ENCODE assay signal across 9 cellular contexts in the genomic region with DNA sequence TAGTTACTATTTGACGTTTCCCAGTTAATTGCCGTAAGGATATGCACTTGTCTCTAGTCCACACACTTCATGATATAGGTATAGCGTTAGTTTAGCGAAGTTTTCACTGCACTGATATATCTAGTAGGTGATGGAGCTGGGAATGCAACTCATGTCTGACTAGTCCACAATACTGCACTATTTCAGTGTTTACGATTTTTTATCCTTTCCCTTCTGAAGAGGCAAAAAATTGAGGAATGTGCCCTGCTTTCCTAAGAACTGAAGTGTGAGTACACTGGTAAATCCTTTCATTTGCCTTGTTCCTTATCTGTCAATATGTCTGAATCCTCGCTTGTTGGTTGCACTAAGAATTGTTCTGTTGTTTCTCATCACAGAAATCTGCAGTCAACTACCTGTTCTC. TPM values are rescaled to one million over a fixed set of nuclear protein-coding genes. Genes with fewer than 3 reads are reported as not detected.
A peak's percentile ranks its signal among the peaks of the same experiment; 100 is the strongest.
DNase-seq lines count a peak whose midpoint lies in the region; ATAC-seq and TF ChIP-seq lines count a peak whose summit lies in the region.
"Had no signal": no experiment of that assay in that cellular context is flagged by ENCODE, and none has a peak within 500 bp of the region (broad histone marks: within the 10 kb centered on the region; RNA-seq: fewer than 3 reads in every experiment).

No MANE protein-coding gene starts in this region.

- peaks cover 9 to 22% of the 10 kb centered on the region in 2 donors for H3K36me3 Mint-ChIP-seq in activated T-cell treated with anti-CD3 and anti-CD28 coated beads, Interleukin-2, amount 50 U/mL, for 72 hours (ENCODE audit: insufficient read depth in 2 of 2)

- intact Hi-C loops in transverse colon (cut with DNase I; ENCODE audit: low total_unique reads): no loop called here

- TF ChIP-seq RAD21 in liver (IDR thresholded peaks at IDR 0.05): no peak

- H3K27ac Mint-ChIP-seq in activated T-cell treated with anti-CD3 and anti-CD28 coated beads, Interleukin-2, amount 50 U/mL, for 72 hours: peak overlapping the region; percentile 98

- in situ Hi-C loops in transverse colon (cut with MboI; ENCODE audit: low pct_ligation_motif_present in 1 of 4, low pct_unique_long_range_greater_than_20kb in 1 of 4, low sequenced_read_pairs in 3 of 4): no loop called here

- H3K4me3 ChIP-seq in adipocyte (ENCODE audit: low read length) (peak overlapping the region; percentile 88), liver (ENCODE audit: low read depth in 1 of 3, low read length in 3 of 3) (peak overlapping the region in 2 of 3 donors; percentile 57 to 89), transverse colon (peak overlapping the region in 3 of 4 donors; percentile 40 to 61 (median 46))

- H3K36me3 ChIP-seq in adipocyte (ENCODE audit: control insufficient read depth, insufficient read depth, low read length, severe bottlenecking) (peaks cover 26% of the 10 kb centered on the region), liver (ENCODE audit: control insufficient read depth in 4 of 4, insufficient read depth in 3 of 4, low read depth in 1 of 4, low read length in 3 of 4) (peaks cover 0 to 6% (median 4%) of the 10 kb centered on the region in 4 donors), transverse colon (no peaks in the 10 kb centered on the region)

- peaks cover 6% of the 10 kb centered on the region for H3K4me1 Mint-ChIP-seq in activated T-cell treated with anti-CD3 and anti-CD28 coated beads, Interleukin-2, amount 50 U/mL, for 72 hours (ENCODE audit: low read depth)

- no peak for TF ChIP-seq POLR2A in transverse colon (IDR thresholded peaks at IDR 0.05)

- H3K9me3 Mint-ChIP-seq in activated T-cell treated with anti-CD3 and anti-CD28 coated beads, Interleukin-2, amount 50 U/mL, for 72 hours: no peaks in the 10 kb centered on the region

- H3K9me3 ChIP-seq in adipocyte (ENCODE audit: control insufficient read depth, low read length) (no peaks in the 10 kb centered on the region), liver (ENCODE audit: control insufficient read depth in 4 of 4, low read length in 3 of 4) (no peaks in the 10 kb centered on the region), transverse colon (no peaks in the 10 kb centered on the region)

- H3K4me1 ChIP-seq in adipocyte (ENCODE audit: control insufficient read depth, insufficient read depth, low read length) (peaks cover 16% of the 10 kb centered on the region), liver (ENCODE audit: control insufficient read depth in 4 of 4, insufficient read depth in 4 of 4, low read length in 3 of 4) (peaks cover 0 to 5% (median 2%) of the 10 kb centered on the region in 4 donors), transverse colon (peaks cover 0 to 13% (median 0%) of the 10 kb centered on the region in 4 donors)

- H3K9ac ChIP-seq in adipocyte (ENCODE audit: low read length): peak overlapping the region; percentile 88
- peak overlapping the region in 1 of 2 donors; percentile 8 for H3K9ac ChIP-seq in liver (ENCODE audit: low read depth in 1 of 2, low read length in 2 of 2)

- no peaks in the 10 kb centered on the region for H3K27me3 Mint-ChIP-seq in activated T-cell treated with anti-CD3 and anti-CD28 coated beads, Interleukin-2, amount 50 U/mL, for 72 hours (ENCODE audit: low read depth)

- ATAC-seq in activated T-cell treated with anti-CD3 and anti-CD28 coated beads, Interleukin-2, amount 50 U/mL, for 72 hours (replicated peaks in 1 of 2): no peak

- peak overlapping the region; percentile 91 to 96 for H3K4me3 Mint-ChIP-seq in activated T-cell treated with anti-CD3 and anti-CD28 coated beads, Interleukin-2, amount 50 U/mL, for 72 hours

- no peak for DNase-seq in activated T-cell treated with anti-CD3 and anti-CD28 coated beads, Interleukin-2, amount 50 U/mL, for 72 hours
- DNase-seq in activated T-cell treated with anti-CD3 and anti-CD28 coated beads, Interleukin-2, amount 50 U/mL, for 48 hours: no peak
- DNase-seq in adipocyte (ENCODE audit: low read depth) (no peak), transverse colon (no peak), iPS-NIHi7 (ENCODE audit: extremely low spot score) (no peak), inferior parietal cortex (ENCODE audit: extremely low spot score) (no peak), amniotic stem cell (lab: John Stamatoyannopoulos, UW) (no peak)
- DNase-seq: DMS 273 treated with DMSO at 0.1 percent for 48 hours had no signal

- TF ChIP-seq CTCF in liver (IDR thresholded peaks at IDR 0.05; ENCODE audit: low read depth, low read length, missing input control): no peak
- TF ChIP-seq CTCF in transverse colon (IDR thresholded peaks at IDR 0.05): no peak

- WGBS in liver: 65% methylated on average over 6 of the region's 6 CpGs
- 53% methylated on average over 6 of the region's 6 CpGs; no CpG with 5 or more reads in 1 of the 2 donors for WGBS in transverse colon (ENCODE audit: low coverage in 1 of 2), 2 donors

- H3K27ac ChIP-seq in liver (ENCODE audit: low read depth in 1 of 2, low read length in 2 of 2) (no peak overlapping the region), transverse colon (peak overlapping the region; percentile 65 to 88 (median 79))

- H3K27me3 ChIP-seq in adipocyte (replicated peaks; ENCODE audit: control insufficient read depth, insufficient read depth, low read length): peaks cover 12% of the 10 kb centered on the region
- H3K27me3 ChIP-seq in liver (ENCODE audit: control insufficient read depth in 4 of 4, insufficient read depth in 4 of 4, low read length in 3 of 4): no peaks in the 10 kb centered on the region
- no peaks in the 10 kb centered on the region for H3K27me3 ChIP-seq in transverse colon

- TF ChIP-seq EP300 in transverse colon (IDR thresholded peaks at IDR 0.05; ENCODE audit: low read depth): no peak

TF ChIP-seq in liver, 16 proteins besides CTCF, POLR2A, EP300 and RAD21 (continues in another document):
- no peak for TF ChIP-seq ZBTB33 (IDR thresholded peaks at IDR 0.05)
- TF ChIP-seq HNF4G (IDR thresholded peaks at IDR 0.05): no peak
- TF ChIP-seq GABPA (IDR thresholded peaks at IDR 0.05 in 1 of 2, conservative IDR thresholded peaks at IDR 0.05 in 1 of 2): no peak
- TF ChIP-seq, protein P1, sequence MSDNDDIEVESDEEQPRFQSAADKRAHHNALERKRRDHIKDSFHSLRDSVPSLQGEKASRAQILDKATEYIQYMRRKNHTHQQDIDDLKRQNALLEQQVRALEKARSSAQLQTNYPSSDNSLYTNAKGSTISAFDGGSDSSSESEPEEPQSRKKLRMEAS (IDR thresholded peaks at IDR 0.05): no peak
- no peak for TF ChIP-seq TAF1 (conservative IDR thresholded peaks at IDR 0.05)
- no peak for TF ChIP-seq HNF4A (conservative IDR thresholded peaks at IDR 0.05)
- no peak for TF ChIP-seq YY1 (IDR thresholded peaks at IDR 0.05)
- TF ChIP-seq EGR1 (IDR thresholded peaks at IDR 0.05; ENCODE audit: low read depth in 2 of 2): no peak
- TF ChIP-seq, protein P2, sequence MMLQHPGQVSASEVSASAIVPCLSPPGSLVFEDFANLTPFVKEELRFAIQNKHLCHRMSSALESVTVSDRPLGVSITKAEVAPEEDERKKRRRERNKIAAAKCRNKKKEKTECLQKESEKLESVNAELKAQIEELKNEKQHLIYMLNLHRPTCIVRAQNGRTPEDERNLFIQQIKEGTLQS (IDR thresholded peaks at IDR 0.05): no peak
- no peak for TF ChIP-seq FOXA1 (IDR thresholded peaks at IDR 0.05)

RNA-seq across cellular contexts. Expression of gene RPL36A, which starts 1.0 kb away (rescaled TPM):
- total RNA-seq in activated T-cell treated with anti-CD3 and anti-CD28 coated beads, Interleukin-2, amount 50 U/mL, for 72 hours: 100 to 1,000 TPM; 221 to 294 TPM
- total RNA-seq in liver: 100 to 1,000 TPM; 301 to 519 TPM
- polyA plus RNA-seq in liver: 100 to 1,000 TPM; 123 to 458 TPM
- total RNA-seq in transverse colon: 100 to 1,000 TPM; 227 to 838 (median 617) TPM

RNA-seq across cellular contexts. Expression of gene BTK, which starts 5.8 kb away (rescaled TPM):
- 1 to 10 TPM; 1.7 to 1.9 TPM for total RNA-seq in activated T-cell treated with anti-CD3 and anti-CD28 coated beads, Interleukin-2, amount 50 U/mL, for 72 hours
- total RNA-seq in liver (10 to 100 TPM in 1 of 2 donors, 1 to 10 TPM in 1; 2.9 to 22.6 TPM), transverse colon (1 to 10 TPM in 3 of 4 donors, under 1 TPM in 1; 0.40 to 7.9 (median 4.4) TPM)
- 1 to 10 TPM in 1 of 2 donors, under 1 TPM in 1; 0.99 to 1.7 TPM for polyA plus RNA-seq in liver

RNA-seq across cellular contexts. Expression of gene GLA, which starts 15.9 kb away (rescaled TPM):
- 10 to 100 TPM; 43.7 to 48.1 TPM for total RNA-seq in activated T-cell treated with anti-CD3 and anti-CD28 coated beads, Interleukin-2, amount 50 U/mL, for 72 hours
- total RNA-seq in liver: 10 to 100 TPM; 11.8 to 16.3 TPM
- 10 to 100 TPM in 1 of 2 donors, 1 to 10 TPM in 1; 9.5 to 14.5 TPM for polyA plus RNA-seq in liver
- total RNA-seq in transverse colon: 10 to 100 TPM in 2 of 4 donors, 1 to 10 TPM in 2; 1.4 to 20.8 (median 13.5) TPM

RNA-seq across cellular contexts. Expression of gene HNRNPH2, which starts 16.2 kb away (rescaled TPM):
- total RNA-seq in activated T-cell treated with anti-CD3 and anti-CD28 coated beads, Interleukin-2, amount 50 U/mL, for 72 hours: 10 to 100 TPM; 15.0 to 17.8 TPM
- total RNA-seq in liver: 10 to 100 TPM; 31.5 to 36.2 TPM
- polyA plus RNA-seq in liver: 10 to 100 TPM; 33.3 to 36.9 TPM
- 10 to 100 TPM in 3 of 4 donors, 1 to 10 TPM in 1; 9.7 to 46.1 (median 33.2) TPM for total RNA-seq in transverse colon

RNA-seq across cellular contexts. Expression of gene TIMM8A, which starts 43.3 kb away (rescaled TPM):
- total RNA-seq in activated T-cell treated with anti-CD3 and anti-CD28 coated beads, Interleukin-2, amount 50 U/mL, for 72 hours: 10 to 100 TPM; 13.8 to 15.7 TPM
- total RNA-seq in liver (10 to 100 TPM in 1 of 2 donors, 1 to 10 TPM in 1; 6.1 to 12.3 TPM), transverse colon (1 to 10 TPM; 2.8 to 8.6 (median 5.5) TPM)
- 10 to 100 TPM; 15.2 to 21.4 TPM for polyA plus RNA-seq in liver

Comparison
In these comparisons a context has a peak if more than half of its experiments do, and no peak if none do; other contexts are left out.
1. H3K27ac ChIP-seq: peak in transverse colon (4 of 4); none in liver (0 of 2).
2. Peak in every context shown above with its lines, with median percentiles within 50 percentile points of each other: H3K4me3 ChIP-seq.